16 cellular contexts compared by ENCODE assay signal in genomic region chr1:39065542-39065941, GRCh38. TPM values are rescaled to one million over a fixed set of nuclear protein-coding genes. Genes with fewer than 3 reads are reported as not detected.
DNase-seq lines count a peak whose midpoint lies in the region; ATAC-seq and TF ChIP-seq lines count a peak whose summit lies in the region.
"Had no signal": no experiment of that assay in that cellular context is flagged by ENCODE, and none has a peak within 500 bp of the region (broad histone marks: within the 10 kb centered on the region; RNA-seq: fewer than 3 reads in every experiment).

No MANE protein-coding gene starts in this region.

- H3K79me2 ChIP-seq in Loucy (ENCODE audit: insufficient read depth, low read length): no peaks in the 10 kb centered on the region

- H2AFZ ChIP-seq in Loucy (ENCODE audit: low read length): peak overlapping the region; percentile 39; the same call in 1 of the 2 replicates

- H3K4me2 ChIP-seq in Loucy (ENCODE audit: low read depth, low read length, poor library complexity, severe bottlenecking): no peak overlapping the region

- TF ChIP-seq CTCF in Loucy (conservative IDR thresholded peaks at IDR 0.05; ENCODE audit: low read length): no peak

- no peaks in the 10 kb centered on the region for H3K27me3 ChIP-seq in Loucy (ENCODE audit: insufficient read depth, low read length, poor library complexity, severe bottlenecking)

- H3K9ac ChIP-seq in Loucy (ENCODE audit: low read depth, low read length, poor library complexity, severe bottlenecking): no peak overlapping the region

- intact Hi-C loops in left colon (cut with DNase I, micrococcal nuclease): no loop called here

- ATAC-seq in left colon (peak; percentile 88), GM21786 (IDR thresholded peaks at IDR 0.05; ENCODE audit: unreplicated experiment) (no peak)
- ATAC-seq: HCT116 had no signal

- H3K9me2 ChIP-seq in Loucy (replicated peaks; ENCODE audit: low read depth, low read length): no peaks in the 10 kb centered on the region

- no peaks in the 10 kb centered on the region for H4K20me1 ChIP-seq in Loucy (ENCODE audit: insufficient read depth, low read length, poor library complexity, severe bottlenecking)

- H3K9me3 ChIP-seq in Loucy (ENCODE audit: insufficient read depth, low read depth, low read length): no peaks in the 10 kb centered on the region

- H3K4me1 ChIP-seq in Loucy (ENCODE audit: insufficient read depth, low read length, poor library complexity, severe bottlenecking): no peaks in the 10 kb centered on the region

- no peaks in the 10 kb centered on the region for H3K36me3 ChIP-seq in Loucy (ENCODE audit: insufficient read depth, low read length)

- DNase-seq in DMS53 (lab: John Stamatoyannopoulos, UW) (peak; percentile 22), DMS53 treated with DMSO at 0.1 percent for 48 hours (lab: John Stamatoyannopoulos, UW; ENCODE audit: unreplicated experiment) (no peak), NCI-H69 (lab: John Stamatoyannopoulos, UW) (peak; percentile 22), left colon (no peak), cortex of kidney (lab: John Stamatoyannopoulos, UW) (no peak)
- DNase-seq in activated CD4-positive, alpha-beta T cell treated with anti-CD3 and anti-CD28 coated beads, Interleukin-2, amount 50 U/mL, for 4 hours: no peak
- DNase-seq: AML-193, EL, GOT3, NCI-H526, OCI-M1, SHP77 had no signal

- no peaks in the 10 kb centered on the region for H3F3A ChIP-seq in Loucy (ENCODE audit: low read depth)

- no peak overlapping the region for H3K4me3 ChIP-seq in Loucy (ENCODE audit: low read length, poor library complexity, severe bottlenecking)
- H3K4me3 ChIP-seq: SK-N-MC had no signal

RNA-seq across cellular contexts. Expression of gene NDUFS5, which starts 39.4 kb away (rescaled TPM):
- total RNA-seq in left colon: 100 to 1,000 TPM; 171 to 193 TPM

Comparison
In these comparisons a context has a peak if more than half of its experiments do, and no peak if none do; other contexts are left out.
1. DNase-seq: peak in DMS53 (single experiment) and NCI-H69 (single experiment); none in DMS53 treated with DMSO at 0.1 percent for 48 hours (single experiment), left colon (0 of 2), activated CD4-positive, alpha-beta T cell treated with anti-CD3 and anti-CD28 coated beads, Interleukin-2, amount 50 U/mL, for 4 hours (0 of 2) and cortex of kidney (single experiment).